In the genomic region with DNA sequence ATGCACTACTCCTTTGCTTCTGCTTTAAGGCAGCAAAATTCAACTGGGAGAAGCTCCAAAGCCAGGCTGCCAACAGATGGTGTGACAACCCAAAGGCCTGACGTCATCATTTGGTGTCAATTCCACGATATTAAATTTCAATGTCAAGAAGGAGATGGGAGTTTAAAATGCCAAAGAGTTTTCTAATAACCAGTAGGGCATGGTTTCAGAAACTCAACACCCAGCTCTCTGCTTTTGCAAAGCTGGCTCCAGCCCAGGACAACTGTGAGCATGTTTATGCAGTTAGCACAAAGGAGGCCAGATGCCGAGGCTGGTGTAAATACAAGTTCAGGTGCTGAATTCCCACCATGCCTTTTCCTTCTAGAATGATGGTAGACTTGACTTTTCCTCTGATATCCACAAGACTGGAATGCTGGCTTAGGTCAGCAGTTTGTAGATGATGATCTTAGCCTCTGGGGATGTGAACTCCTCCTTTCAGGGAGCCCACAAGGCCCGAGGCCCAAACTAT, we compare ENCODE assay signal across 8 cellular contexts.
DNase-seq lines count a peak whose midpoint lies in the region; ATAC-seq, FAIRE-seq and TF ChIP-seq lines count a peak whose summit lies in the region.

No MANE protein-coding gene starts in this region.

- no peaks in the 10 kb centered on the region for H3K9me3 ChIP-seq in trophoblast cell (ENCODE audit: insufficient read depth, low read depth, low read length)

- no peak overlapping the region for H2BK12ac ChIP-seq in trophoblast cell (ENCODE audit: low read length)

- H2BK5ac ChIP-seq in trophoblast cell (ENCODE audit: low read depth, low read length, poor library complexity) = no peak overlapping the region

- H3K4me2 ChIP-seq in trophoblast cell (ENCODE audit: low read length) = no peak overlapping the region

- H3K4me3 ChIP-seq in trophoblast cell (ENCODE audit: low read depth, low read length) = no peak overlapping the region

- no peak overlapping the region for H3K14ac ChIP-seq in trophoblast cell (ENCODE audit: low read length)

- no peak overlapping the region for H4K8ac ChIP-seq in trophoblast cell (ENCODE audit: low read depth, low read length)

- H3K18ac ChIP-seq in trophoblast cell (ENCODE audit: low read length) = no peak overlapping the region

- peaks cover 13 to 21% of the 10 kb centered on the region in 2 experiments for H3K36me3 ChIP-seq in trophoblast cell (ENCODE audit: control insufficient read depth in 1 of 2, insufficient read depth in 2 of 2, low read length in 2 of 2)

- no peak overlapping the region for H3K9ac ChIP-seq in trophoblast cell (ENCODE audit: low read length)

- no peaks in the 10 kb centered on the region for H3K79me1 ChIP-seq in trophoblast cell (ENCODE audit: low read length)

- H3K23ac ChIP-seq in trophoblast cell (ENCODE audit: low read length) = no peak overlapping the region

- peaks cover 2% of the 10 kb centered on the region for H3K79me2 ChIP-seq in trophoblast cell (ENCODE audit: control insufficient read depth, insufficient read depth, low read length, poor library complexity)

- no peak overlapping the region for H3K4ac ChIP-seq in trophoblast cell (ENCODE audit: low read depth, low read length)

- FAIRE-seq in D721Med (lab: Jason Lieb, UNC) = no peak

- DNase-seq in DMS79 (lab: John Stamatoyannopoulos, UW) (peak; percentile 11), NCI-H2196 treated with DMSO at 0.1 percent for 48 hours (lab: John Stamatoyannopoulos, UW; ENCODE audit: unreplicated experiment) (peak; percentile 81), epithelial cell of prostate (ENCODE audit: low read depth, low spot score) (no peak), trophoblast cell (peak; percentile 94 to 99), D721Med (ENCODE audit: insufficient read length, low spot score) (no peak), cortex of kidney (lab: John Stamatoyannopoulos, UW) (no peak), NCI-H2227 treated with DMSO at 0.1 percent for 48 hours (lab: John Stamatoyannopoulos, UW) (no peak)

- no peak for TF ChIP-seq CTCF in D721Med (IDR thresholded peaks at IDR 0.05; ENCODE audit: insufficient read depth, missing control alignments)

- no peaks in the 10 kb centered on the region for H3K27me3 ChIP-seq in trophoblast cell (ENCODE audit: insufficient read depth, low read length)

- peaks cover 4 to 5% of the 10 kb centered on the region in 2 experiments for H3K4me1 ChIP-seq in trophoblast cell (ENCODE audit: control insufficient read depth in 1 of 2, insufficient read depth in 2 of 2, low read length in 2 of 2)

- H4K91ac ChIP-seq in trophoblast cell (ENCODE audit: low read depth, low read length) = no peak overlapping the region

- no peak overlapping the region for H2BK120ac ChIP-seq in trophoblast cell (ENCODE audit: insufficient read depth, low read length, poor library complexity)

- H2AK5ac ChIP-seq in trophoblast cell (ENCODE audit: low read length) = no peak overlapping the region

- H3K27ac ChIP-seq in epithelial cell of prostate (peak overlapping the region; percentile 19), trophoblast cell (ENCODE audit: low read depth, low read length) (no peak overlapping the region)

- ATAC-seq in GM21529 (IDR thresholded peaks at IDR 0.05; ENCODE audit: unreplicated experiment) = no peak

- WGBS in trophoblast cell (ENCODE audit: extremely low coverage, insufficient coverage, insufficient read length) = no CpG with 5 or more reads among the region's 4 CpGs

- no peak overlapping the region for H2AFZ ChIP-seq in trophoblast cell (ENCODE audit: insufficient read depth, low read length, poor library complexity)

- H4K12ac ChIP-seq in trophoblast cell (ENCODE audit: low read depth, low read length) = no peak overlapping the region

Comparison
In these comparisons a context has a peak if more than half of its experiments do, and no peak if none do; other contexts are left out.
1. DNase-seq: peak in DMS79 (single experiment), NCI-H2196 treated with DMSO at 0.1 percent for 48 hours (single experiment) and trophoblast cell (2 of 2); none in epithelial cell of prostate (single experiment), D721Med (single experiment), cortex of kidney (single experiment) and NCI-H2227 treated with DMSO at 0.1 percent for 48 hours (single experiment).